31 cellular contexts compared by ENCODE assay signal in genomic region chr3:60298141-60298540, GRCh38.
"Had no signal": no experiment of that assay in that cellular context is flagged by ENCODE, and none has a peak within 500 bp of the region (broad histone marks: within the 10 kb centered on the region; RNA-seq: fewer than 3 reads in every experiment).

No MANE protein-coding gene starts in this region.

- H3K4me3 Mint-ChIP-seq: activated CD8-positive, alpha-beta T cell treated with anti-CD3 and anti-CD28 coated beads for 36 hours; activated naive CD4-positive, alpha-beta T cell treated with anti-CD3 and anti-CD28 coated beads for 36 hours; activated naive CD8-positive, alpha-beta T cell treated with anti-CD3 and anti-CD28 coated beads, Interleukin-2, amount 10 ng/mL, durations not matched to agents 7 days and 5 days; activated T-helper 1 cell treated with anti-CD3 and anti-CD28 coated beads, Interleukin-12 subunit alpha, Interleukin-12 subunit beta, Interleukin-2, Interleukin-4 antibody, amounts not matched to agents 30 ng/mL and 10 ng/mL and 1 ng/mL, durations not matched to agents 14 hours and 24 hours and 36 hours; brain; WTC11 had no signal

- H3K4me3 ChIP-seq: ascending aorta, breast epithelium, cardiac muscle cell, colonic mucosa, gastrocnemius medialis, heart left ventricle had no signal

- ATAC-seq: activated CD8-positive, alpha-beta T cell treated with anti-CD3 and anti-CD28 coated beads for 36 hours; activated naive CD4-positive, alpha-beta T cell treated with anti-CD3 and anti-CD28 coated beads, Interleukin-2, amount 50 U/mL, for 72 hours; esophagus mucosa; gastrocnemius medialis; heart left ventricle; WTC11 had no signal

- H3K27me3 ChIP-seq: ascending aorta, breast epithelium, cardiac muscle cell, colonic mucosa, gastrocnemius medialis, heart left ventricle had no signal

- DNase-seq: activated CD4-positive, alpha-beta T cell treated with anti-CD3 and anti-CD28 coated beads for 1 hour; activated CD4-positive, alpha-beta T cell treated with anti-CD3 and anti-CD28 coated beads for 4 hours; activated CD4-positive, alpha-beta T cell treated with anti-CD3 and anti-CD28 coated beads, Interleukin-2, amount 50 U/mL, for 1 hour; activated CD4-positive, alpha-beta T cell treated with anti-CD3 and anti-CD28 coated beads, Interleukin-2, amount 50 U/mL, for 48 hours; activated CD8-positive, alpha-beta memory T cell treated with anti-CD3 and anti-CD28 coated beads for 24 hours; activated CD8-positive, alpha-beta T cell treated with anti-CD3 and anti-CD28 coated beads for 36 hours; activated effector memory CD4-positive, alpha-beta T cell treated with anti-CD3 and anti-CD28 coated beads, Interleukin-2, amount 50 U/mL, for 16 hours; activated naive CD4-positive, alpha-beta T cell treated with anti-CD3 and anti-CD28 coated beads for 36 hours; activated naive CD8-positive, alpha-beta T cell treated with anti-CD3 and anti-CD28 coated beads, Interleukin-2, amount 10 ng/mL, durations not matched to agents 7 days and 5 days; activated T-cell treated with anti-CD3 and anti-CD28 coated beads, Interleukin-2, amount 50 U/mL, for 48 hours; central memory CD4-positive, alpha-beta T cell; cerebellar nuclear complex; colonic mucosa; effector CD8-positive, alpha-beta T cell; foreskin fibroblast; gastrocnemius medialis; glutamatergic neuron; heart left ventricle; hypothalamus; T-helper 2 cell had no signal

- H3K36me3 Mint-ChIP-seq: brain, WTC11 had no signal

- H3K27me3 Mint-ChIP-seq: brain had no signal

- H3K27ac Mint-ChIP-seq: activated naive CD4-positive, alpha-beta T cell treated with anti-CD3 and anti-CD28 coated beads for 36 hours; activated naive CD4-positive, alpha-beta T cell treated with anti-CD3 and anti-CD28 coated beads, Interleukin-2, amount 50 U/mL, for 72 hours; activated naive CD8-positive, alpha-beta T cell treated with anti-CD3 and anti-CD28 coated beads, Interleukin-2, amount 10 ng/mL, durations not matched to agents 7 days and 5 days; activated T-helper 1 cell treated with anti-CD3 and anti-CD28 coated beads, Interleukin-12 subunit alpha, Interleukin-12 subunit beta, Interleukin-2, Interleukin-4 antibody, amounts not matched to agents 30 ng/mL and 10 ng/mL and 1 ng/mL, durations not matched to agents 14 hours and 24 hours and 36 hours; activated T-helper 2 cell treated with anti-CD3 and anti-CD28 coated beads, Interferon-gamma antibody, Interleukin-2, Interleukin-4, amounts not matched to agents 10 μg/mL and 5 μg/mL and 100 μg/mL, durations not matched to agents 14 hours and 24 hours and 36 hours; brain; WTC11 had no signal

- H3K27ac ChIP-seq: ascending aorta, breast epithelium, cardiac muscle cell, colonic mucosa, epithelial cell of prostate, gastrocnemius medialis, heart left ventricle, VCaP had no signal

- H3K4me1 ChIP-seq: ascending aorta, breast epithelium, colonic mucosa had no signal

- H3K9me3 ChIP-seq: ascending aorta, breast epithelium, colonic mucosa, gastrocnemius medialis had no signal

- H3K36me3 ChIP-seq: ascending aorta, breast epithelium, cardiac muscle cell, colonic mucosa, gastrocnemius medialis, heart left ventricle had no signal
